8 cellular contexts compared by ENCODE assay signal in genomic region chr5:134176523-134177196, GRCh38.
DNase-seq lines count a peak whose midpoint lies in the region; ATAC-seq lines count a peak whose summit lies in the region.

SKP1 (minus strand) TSS chr5:134176950; CDS start chr5:134174022, 2,928 bp downstream.

- peak; percentile 80 for ATAC-seq in GM19035 (IDR thresholded peaks at IDR 0.05; ENCODE audit: unreplicated experiment)
- peak; percentile 76 for ATAC-seq in HG03280 (IDR thresholded peaks at IDR 0.05; ENCODE audit: unreplicated experiment)

- DNase-seq in Ammon's horn (ENCODE audit: low spot score) (peak; percentile 88), NCI-H510A treated with DMSO at 0.1 percent for 48 hours (lab: John Stamatoyannopoulos, UW) (peak; percentile 67), cortex of kidney (lab: John Stamatoyannopoulos, UW) (peak; percentile 39), left kidney (ENCODE audit: low read depth, low spot score) (peak; percentile 94)
- DNase-seq in activated CD4-positive, alpha-beta T cell treated with anti-CD3 and anti-CD28 coated beads, Interleukin-2, amount 50 U/mL, for 1 hour = peak; percentile 86
- DNase-seq in stimulated activated CD4-positive, alpha-beta T cell treated with anti-CD3 and anti-CD28 coated beads, Interleukin-1b, Interleukin-23, amount 100 ng/mL, for 48 hours = peak; percentile 83

Comparison
In these comparisons a context has a peak if more than half of its experiments do, and no peak if none do; other contexts are left out.
1. Peak in every context shown above with its lines: DNase-seq and ATAC-seq.
2. DNase-seq: peak in every context shown above with its lines; median percentile 94 in left kidney; 88 in Ammon's horn; 86 in activated CD4-positive, alpha-beta T cell treated with anti-CD3 and anti-CD28 coated beads, Interleukin-2, amount 50 U/mL, for 1 hour; 83 in stimulated activated CD4-positive, alpha-beta T cell treated with anti-CD3 and anti-CD28 coated beads, Interleukin-1b, Interleukin-23, amount 100 ng/mL, for 48 hours; 67 in NCI-H510A treated with DMSO at 0.1 percent for 48 hours; 39 in cortex of kidney.